ENCODE assay signal across 9 cellular contexts in the genomic region with DNA sequence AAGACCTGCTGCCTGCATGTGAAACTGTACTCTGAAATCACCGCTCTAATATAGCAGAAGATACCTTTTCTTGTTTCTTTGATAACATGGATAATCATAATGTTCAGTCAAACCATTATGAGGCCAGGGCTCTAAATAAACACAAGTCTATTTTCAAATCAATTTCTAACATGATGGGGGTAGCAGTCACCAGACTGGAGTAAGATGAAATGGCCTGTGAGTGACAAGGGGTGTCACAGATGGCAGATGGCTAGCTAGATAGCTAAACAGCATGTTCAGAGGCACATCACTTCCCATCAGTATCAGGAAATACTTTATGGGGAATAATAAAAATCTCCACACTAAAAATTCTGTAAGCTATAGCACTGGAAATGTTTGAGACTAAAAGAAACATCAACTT. TPM values are rescaled to one million over a fixed set of nuclear protein-coding genes. Genes with fewer than 3 reads are reported as not detected.
DNase-seq lines count a peak whose midpoint lies in the region; ATAC-seq and TF ChIP-seq lines count a peak whose summit lies in the region.
"Had no signal": no experiment of that assay in that cellular context is flagged by ENCODE, and none has a peak within 500 bp of the region (broad histone marks: within the 10 kb centered on the region; RNA-seq: fewer than 3 reads in every experiment).

No MANE protein-coding gene starts in this region.

- peak overlapping the region; percentile 39 for H3K9ac ChIP-seq in OCI-LY3 (ENCODE audit: low read length)

- H3K4me2 ChIP-seq in OCI-LY3 (ENCODE audit: low read length), result peak overlapping the region; percentile 83

- H4K20me1 ChIP-seq in OCI-LY3 (ENCODE audit: insufficient read depth, low read length), result peaks cover 88% of the 10 kb centered on the region

- intact Hi-C loops in left lung (cut with DNase I), result no loop called here
- intact Hi-C loops in aorta (cut with DNase I), result no loop called here

- H3K9me3 ChIP-seq in OCI-LY3 (ENCODE audit: insufficient read depth, low read length) (no peaks in the 10 kb centered on the region), left lung (no peaks in the 10 kb centered on the region), aorta (ENCODE audit: control insufficient read depth, low read length) (no peaks in the 10 kb centered on the region)
- H3K9me3 ChIP-seq: prostate gland had no signal

- H3K79me2 ChIP-seq in ACC112 (ENCODE audit: control insufficient read depth, insufficient read depth, low read length, unreplicated experiment) (peaks cover 87% of the 10 kb centered on the region), OCI-LY3 (ENCODE audit: low read length) (peaks cover 96% of the 10 kb centered on the region)

- H3K27ac ChIP-seq in ACC112 (ENCODE audit: low read depth, low read length), result peak overlapping the region; percentile 92
- peak overlapping the region; percentile 78 for H3K27ac ChIP-seq in OCI-LY3 (ENCODE audit: low read length)
- H3K27ac ChIP-seq in left lung, result no peak overlapping the region
- no peak overlapping the region for H3K27ac ChIP-seq in aorta (ENCODE audit: low read depth in 1 of 2, low read length in 2 of 2)
- H3K27ac ChIP-seq: prostate gland had no signal

- TF ChIP-seq CTCF in OCI-LY3 (IDR thresholded peaks at IDR 0.05; ENCODE audit: low read depth, low read length) (no peak), left lung (IDR thresholded peaks at IDR 0.05) (no peak)

- H2AFZ ChIP-seq in ACC112 (ENCODE audit: low read length, unreplicated experiment) (no peak overlapping the region), OCI-LY3 (ENCODE audit: low read depth, low read length) (no peak overlapping the region)

- H3K4me1 ChIP-seq in ACC112 (ENCODE audit: control insufficient read depth, insufficient read depth, low read length, unreplicated experiment), result peaks cover 29% of the 10 kb centered on the region
- peaks cover 39% of the 10 kb centered on the region for H3K4me1 ChIP-seq in OCI-LY3 (ENCODE audit: low read length)
- H3K4me1 ChIP-seq in left lung, result peaks cover 21 to 48% of the 10 kb centered on the region in 2 donors
- peaks cover 2 to 5% of the 10 kb centered on the region in 2 donors for H3K4me1 ChIP-seq in aorta (ENCODE audit: control insufficient read depth in 1 of 2, insufficient read depth in 2 of 2, low read length in 2 of 2)

- DNase-seq in left lung, result no peak
- DNase-seq in KG1 (lab: John Stamatoyannopoulos, UW), result no peak
- no peak for DNase-seq in aorta
- DNase-seq in stimulated activated CD4-positive, alpha-beta T cell treated with anti-CD3 and anti-CD28 coated beads, Interleukin-12 subunit alpha, Interleukin-12 subunit beta, amount 100 ng/mL, for 4 hours, result no peak

- H3K27me3 ChIP-seq in ACC112 (ENCODE audit: insufficient read depth, low read length) (no peaks in the 10 kb centered on the region), OCI-LY3 (ENCODE audit: low read depth, low read length) (no peaks in the 10 kb centered on the region), left lung (no peaks in the 10 kb centered on the region), aorta (ENCODE audit: control insufficient read depth in 1 of 2, insufficient read depth in 2 of 2, low read length in 1 of 2) (no peaks in the 10 kb centered on the region)

- no peaks in the 10 kb centered on the region for H3K36me3 ChIP-seq in ACC112 (ENCODE audit: insufficient read depth, low read length)
- H3K36me3 ChIP-seq in OCI-LY3 (replicated peaks; ENCODE audit: low read depth, low read length), result peaks cover 11% of the 10 kb centered on the region
- no peaks in the 10 kb centered on the region for H3K36me3 ChIP-seq in left lung
- no peaks in the 10 kb centered on the region for H3K36me3 ChIP-seq in aorta (ENCODE audit: control insufficient read depth in 1 of 2, insufficient read depth in 2 of 2, low read length in 1 of 2)
- H3K36me3 ChIP-seq: prostate gland had no signal

- ATAC-seq in GM18867 (IDR thresholded peaks at IDR 0.05; ENCODE audit: unreplicated experiment), result peak; percentile 39
- ATAC-seq in HG02884 (IDR thresholded peaks at IDR 0.05; ENCODE audit: unreplicated experiment), result peak; percentile 28
- no peak for ATAC-seq in left lung
- ATAC-seq in aorta (ENCODE audit: low FRiP score), result no peak

- WGBS in aorta, 2 donors, result 98 to 100% methylated on average over 1 of the region's 1 CpG

- no peak overlapping the region for H3K4me3 ChIP-seq in ACC112 (ENCODE audit: low read depth, low read length)
- H3K4me3 ChIP-seq in OCI-LY3 (ENCODE audit: low read length), result peak overlapping the region; percentile 66
- no peak overlapping the region for H3K4me3 ChIP-seq in left lung
- no peak overlapping the region for H3K4me3 ChIP-seq in aorta (ENCODE audit: low read length in 2 of 2)
- H3K4me3 ChIP-seq: prostate gland had no signal

RNA-seq across cellular contexts. Expression of gene MBD2, which starts 14.0 kb away (rescaled TPM):
- total RNA-seq in left lung, result 10 to 100 TPM; 63.5 to 89.6 TPM
- 10 to 100 TPM; 74.3 to 92.6 TPM for total RNA-seq in aorta
- 10 to 100 TPM; 34.9 to 70.5 TPM for polyA plus RNA-seq in aorta

RNA-seq across cellular contexts. Expression of gene POLI, which starts 58.9 kb away (rescaled TPM):
- total RNA-seq in left lung (10 to 100 TPM; 24.4 to 24.9 TPM), aorta (10 to 100 TPM; 31.6 to 45.6 TPM)
- 10 to 100 TPM; 14.4 to 33.9 TPM for polyA plus RNA-seq in aorta

Comparison
In these comparisons a context has a peak if more than half of its experiments do, and no peak if none do; other contexts are left out.
1. H3K27ac ChIP-seq: peak in ACC112 (single experiment) and OCI-LY3 (single experiment); none in left lung (0 of 2) and aorta (0 of 2).
2. ATAC-seq: peak in GM18867 (single experiment) and HG02884 (single experiment); none in left lung (single experiment) and aorta (single experiment).